In the genomic region with DNA sequence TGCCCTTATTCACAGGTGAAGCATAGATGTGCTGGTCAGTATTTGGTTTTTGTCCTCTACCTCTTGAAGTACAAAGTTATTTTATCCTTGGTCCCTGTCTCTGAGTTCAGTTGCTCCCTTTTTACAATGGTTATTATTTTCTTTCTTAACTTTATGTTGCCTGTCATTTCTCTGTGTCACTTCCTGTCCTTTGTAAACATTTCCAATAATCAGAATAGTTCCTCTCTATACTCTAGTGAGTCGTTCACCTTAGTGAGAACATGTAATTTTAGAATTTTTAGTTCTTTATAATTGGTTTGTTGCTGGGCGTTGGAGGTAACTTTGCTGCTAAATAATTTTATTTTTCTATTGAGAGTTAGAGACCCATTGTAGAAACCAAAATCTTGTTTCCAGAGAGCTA, we compare ENCODE assay signal across 18 cellular contexts. TPM values are rescaled to one million over a fixed set of nuclear protein-coding genes. Genes with fewer than 3 reads are reported as not detected.
A peak's percentile ranks its signal among the peaks of the same experiment; 100 is the strongest.
DNase-seq lines count a peak whose midpoint lies in the region; ATAC-seq and TF ChIP-seq lines count a peak whose summit lies in the region.
"Had no signal": no experiment of that assay in that cellular context is flagged by ENCODE, and none has a peak within 500 bp of the region (broad histone marks: within the 10 kb centered on the region; RNA-seq: fewer than 3 reads in every experiment).

No MANE protein-coding gene starts in this region.

- no peak overlapping the region for H3K23ac ChIP-seq in H9 (ENCODE audit: insufficient read length, low read depth, low read length)

- H3K4me1 Mint-ChIP-seq in activated CD8-positive, alpha-beta memory T cell treated with anti-CD3 and anti-CD28 coated beads, Interleukin-2, amount 10 ng/mL, durations not matched to agents 7 days and 5 days = peaks cover 12% of the 10 kb centered on the region
- H3K4me1 Mint-ChIP-seq in H9 = peaks cover 13 to 27% of the 10 kb centered on the region in 2 experiments
- H3K4me1 Mint-ChIP-seq in WTC11 = no peaks in the 10 kb centered on the region
- peaks cover 25% of the 10 kb centered on the region for H3K4me1 Mint-ChIP-seq in nephron progenitor cell
- H3K4me1 Mint-ChIP-seq in chondrocyte (ENCODE audit: low read depth) = peaks cover 15% of the 10 kb centered on the region

- H3K9ac ChIP-seq in H9 (ENCODE audit: extremely low read depth, insufficient read length, low read length) = no peak overlapping the region

- H3T11ph ChIP-seq in H9 (ENCODE audit: low read length) = no peak overlapping the region

- H2BK20ac ChIP-seq in H9 (ENCODE audit: low read depth, low read length, poor library complexity, severe bottlenecking) = no peak overlapping the region

- 0 out of 2 replicates have a peak, but pooled peaks cover 2% of the 10 kb centered on the region for H3K79me2 ChIP-seq in H9 (ENCODE audit: insufficient read depth, low read length)

- H3K4me2 ChIP-seq in H9 (ENCODE audit: insufficient read depth, insufficient read length, low read length) = no peak overlapping the region
- H3K4me2 ChIP-seq: PC-9 had no signal

- no peaks in the 10 kb centered on the region for H3K9me3 ChIP-seq in H9 (ENCODE audit: control insufficient read depth, low read depth, low read length)

- H3K36me3 Mint-ChIP-seq in activated CD8-positive, alpha-beta memory T cell treated with anti-CD3 and anti-CD28 coated beads, Interleukin-2, amount 10 ng/mL, durations not matched to agents 7 days and 5 days = no peaks in the 10 kb centered on the region
- H3K36me3 Mint-ChIP-seq in H9 (ENCODE audit: insufficient read depth in 1 of 3, low read depth in 3 of 3) (no peaks in the 10 kb centered on the region; a peak in 1 of 7 replicates), WTC11 (no peaks in the 10 kb centered on the region), nephron progenitor cell (ENCODE audit: low read depth) (peaks cover 25% of the 10 kb centered on the region), chondrocyte (ENCODE audit: low read depth) (no peaks in the 10 kb centered on the region)

- no peak overlapping the region for H4K8ac ChIP-seq in H9 (replicated peaks; ENCODE audit: insufficient read length, low read depth, low read length)

- H3K79me1 ChIP-seq in H9 (ENCODE audit: insufficient read depth, low read depth, low read length, poor library complexity, severe bottlenecking) = no peaks in the 10 kb centered on the region

- no peak for ATAC-seq in activated CD8-positive, alpha-beta memory T cell treated with anti-CD3 and anti-CD28 coated beads, Interleukin-2, amount 10 ng/mL, durations not matched to agents 7 days and 5 days
- no peak for ATAC-seq in WTC11
- ATAC-seq: HCT116 had no signal

- H3K9me3 Mint-ChIP-seq in activated CD8-positive, alpha-beta memory T cell treated with anti-CD3 and anti-CD28 coated beads, Interleukin-2, amount 10 ng/mL, durations not matched to agents 7 days and 5 days (ENCODE audit: low read depth) = no peaks in the 10 kb centered on the region
- H3K9me3 Mint-ChIP-seq in H9 = no peaks in the 10 kb centered on the region
- no peaks in the 10 kb centered on the region for H3K9me3 Mint-ChIP-seq in WTC11
- no peaks in the 10 kb centered on the region for H3K9me3 Mint-ChIP-seq in nephron progenitor cell
- H3K9me3 Mint-ChIP-seq in chondrocyte (ENCODE audit: low read depth) = no peaks in the 10 kb centered on the region
- H3K9me3 Mint-ChIP-seq: CD4-positive, alpha-beta memory T cell had no signal

- no peaks in the 10 kb centered on the region for H4K20me1 ChIP-seq in H9 (ENCODE audit: control insufficient read depth, insufficient read depth, insufficient read length)

- H3K4me1 ChIP-seq in H9 (ENCODE audit: insufficient read depth, low read length) = no peaks in the 10 kb centered on the region

- TF ChIP-seq CTCF in H9 (conservative IDR thresholded peaks at IDR 0.05) = no peak
- no peak for TF ChIP-seq CTCF in WTC11 (IDR thresholded peaks at IDR 0.05)
- no peak for TF ChIP-seq CTCF in nephron progenitor cell (IDR thresholded peaks at IDR 0.05)
- no peak for TF ChIP-seq CTCF in chondrocyte (IDR thresholded peaks at IDR 0.05)

- H3K23me2 ChIP-seq in H9 (ENCODE audit: insufficient read length, low read depth, low read length, poor library complexity, severe bottlenecking) = peaks cover 4% of the 10 kb centered on the region

- in situ Hi-C loops in ACHN (cut with HindIII; ENCODE audit: low pct_ligation_motif_present, low pct_unique_long_range_greater_than_20kb, low sequenced_read_pairs) = no loop called here

- H3K4me3 Mint-ChIP-seq in activated CD8-positive, alpha-beta memory T cell treated with anti-CD3 and anti-CD28 coated beads, Interleukin-2, amount 10 ng/mL, durations not matched to agents 7 days and 5 days = no peak overlapping the region
- no peak overlapping the region for H3K4me3 Mint-ChIP-seq in H9
- no peak overlapping the region for H3K4me3 Mint-ChIP-seq in WTC11
- no peak overlapping the region for H3K4me3 Mint-ChIP-seq in nephron progenitor cell
- no peak overlapping the region for H3K4me3 Mint-ChIP-seq in chondrocyte (ENCODE audit: unreplicated experiment)
- H3K4me3 Mint-ChIP-seq: CD4-positive, alpha-beta memory T cell had no signal

- H2BK5ac ChIP-seq in H9 (ENCODE audit: insufficient read length, low read length) = no peak overlapping the region

- no peaks in the 10 kb centered on the region for H3K27me3 Mint-ChIP-seq in activated CD8-positive, alpha-beta memory T cell treated with anti-CD3 and anti-CD28 coated beads, Interleukin-2, amount 10 ng/mL, durations not matched to agents 7 days and 5 days
- no peaks in the 10 kb centered on the region for H3K27me3 Mint-ChIP-seq in H9 (ENCODE audit: low read depth)
- H3K27me3 Mint-ChIP-seq in WTC11 (ENCODE audit: low read depth) = no peaks in the 10 kb centered on the region
- H3K27me3 Mint-ChIP-seq in nephron progenitor cell (ENCODE audit: low read depth, poor library complexity) = peaks cover 3% of the 10 kb centered on the region
- H3K27me3 Mint-ChIP-seq in chondrocyte (ENCODE audit: low read depth) = no peaks in the 10 kb centered on the region
- H3K27me3 Mint-ChIP-seq: CD4-positive, alpha-beta memory T cell had no signal

- no peak overlapping the region for H2BK15ac ChIP-seq in H9 (ENCODE audit: low read depth, low read length)

- no peak for DNase-seq in activated CD8-positive, alpha-beta memory T cell treated with anti-CD3 and anti-CD28 coated beads, Interleukin-2, amount 10 ng/mL, durations not matched to agents 7 days and 5 days
- DNase-seq in activated CD8-positive, alpha-beta memory T cell treated with anti-CD3 and anti-CD28 coated beads for 24 hours = no peak
- DNase-seq in H9 (no peak), WTC11 (ENCODE audit: low spot score) (no peak), nephron progenitor cell (no peak), ACHN (no peak), chondrocyte (ENCODE audit: low spot score) (no peak)
- DNase-seq: CD4-positive, alpha-beta memory T cell; DMS79; KBM-7; NCI-H1048; NCI-H146; NCI-H2107; NCI-H345; NCI-H69; NK-92 treated with Interleukin-12 subunit alpha and Interleukin-12 subunit beta, amount 100 ng/mL, for 24 hours; PC-9 had no signal

- H3K27me3 ChIP-seq in H9 (ENCODE audit: insufficient read depth, low read length) = no peaks in the 10 kb centered on the region

- H3K27ac ChIP-seq in H9 (ENCODE audit: insufficient read length, low read depth, low read length) = no peak overlapping the region
- H3K27ac ChIP-seq: PC-9 had no signal

- H3K4ac ChIP-seq in H9 (ENCODE audit: low read depth, low read length) = no peak overlapping the region

- POLR2A ChIA-PET in WTC11 (lab: Charles Lee) = no interaction called here

- H4K5ac ChIP-seq in H9 (ENCODE audit: insufficient read length, low read depth, low read length) = no peak overlapping the region

- WGBS in H9 (ENCODE audit: extremely low coverage, insufficient read length, low lambda C conversion rate) = no CpG with 5 or more reads among the region's 2 CpGs

- H4K91ac ChIP-seq in H9 (ENCODE audit: insufficient read length, low read depth, low read length) = no peak overlapping the region

- no peak overlapping the region for H2AFZ ChIP-seq in H9 (ENCODE audit: low read length)
- H2AFZ ChIP-seq: PC-9 had no signal

- H3K14ac ChIP-seq in H9 (ENCODE audit: insufficient read depth, low read length) = no peak overlapping the region

- H3K27ac Mint-ChIP-seq in activated CD8-positive, alpha-beta memory T cell treated with anti-CD3 and anti-CD28 coated beads, Interleukin-2, amount 10 ng/mL, durations not matched to agents 7 days and 5 days = peak overlapping the region; percentile 17
- peak overlapping the region in 2 of 3 experiments; percentile 4 to 27; a peak in 1 of 7 replicates for H3K27ac Mint-ChIP-seq in H9
- peak overlapping the region; percentile 34; the same call in 1 of the 2 replicates for H3K27ac Mint-ChIP-seq in WTC11
- H3K27ac Mint-ChIP-seq in nephron progenitor cell = peak overlapping the region; percentile 94
- H3K27ac Mint-ChIP-seq in chondrocyte (ENCODE audit: unreplicated experiment) = no peak overlapping the region

- no peak overlapping the region for H3K18ac ChIP-seq in H9 (ENCODE audit: insufficient read length, low read depth, low read length)

- no peak overlapping the region for H3K56ac ChIP-seq in H9 (ENCODE audit: insufficient read length, low read depth, low read length)

- H2AK5ac ChIP-seq in H9 (ENCODE audit: insufficient read length, low read length) = no peak overlapping the region

- no peak overlapping the region for H2BK120ac ChIP-seq in H9 (ENCODE audit: low read depth, low read length, poor library complexity, severe bottlenecking)

- no peak overlapping the region for H2BK12ac ChIP-seq in H9 (ENCODE audit: insufficient read length, low read depth, low read length)

- CTCF ChIA-PET in activated CD8-positive, alpha-beta memory T cell treated with anti-CD3 and anti-CD28 coated beads, Interleukin-2, amount 10 ng/mL, durations not matched to agents 7 days and 5 days (lab: Charles Lee) = interaction anchor here (0.7 kb wide), 1 partner anchor 744 kb away, joined by 3 read pairs; no protein-coding TSS in a partner anchor
- CTCF ChIA-PET in WTC11 (lab: Charles Lee) = interaction anchor here (2.6 kb wide), 1 partner anchor 200 kb away, joined by 10 read pairs; no protein-coding TSS in a partner anchor

TF ChIP-seq in WTC11, 78 proteins besides CTCF, POLR2A, EP300 and RAD21 (continues in another document):
- TF ChIP-seq KAT7 (CRISPR knock-in tag; IDR thresholded peaks at IDR 0.05; ENCODE audit: borderline replicate concordance) = no peak

RNA-seq across cellular contexts. Expression of a gene that starts 16.0 kb away (rescaled TPM):
- 10 to 100 TPM; 14.5 to 18.2 TPM for total RNA-seq in activated CD8-positive, alpha-beta memory T cell treated with anti-CD3 and anti-CD28 coated beads, Interleukin-2, amount 10 ng/mL, durations not matched to agents 7 days and 5 days
- 19.6 and 21.2 TPM in 2 replicates for total RNA-seq in H9 (2021)
- 23.6 to 27.6 TPM (median 27.5 TPM) in 3 replicates for total RNA-seq in WTC11 (2021)
- 19.6 to 37.7 TPM (median 23.3 TPM) in 3 replicates for total RNA-seq in chondrocyte

RNA-seq across cellular contexts. Expression of a gene that starts 34.2 kb away (rescaled TPM):
- under 1 TPM; 0.12 to 0.16 TPM for total RNA-seq in activated CD8-positive, alpha-beta memory T cell treated with anti-CD3 and anti-CD28 coated beads, Interleukin-2, amount 10 ng/mL, durations not matched to agents 7 days and 5 days
- total RNA-seq in H9 (2021) (11.3 and 11.6 TPM in 2 replicates), WTC11 (2021) (27.6 to 39.5 TPM (median 28.0 TPM) in 3 replicates), chondrocyte (7.0 to 14.8 TPM (median 7.1 TPM) in 3 replicates)
- total RNA-seq: CD4-positive, alpha-beta memory T cell had no signal
